Comparison of ENCODE assay signal across 17 cellular contexts in genomic region chr11:78876686-78877085, GRCh38.
DNase-seq lines count a peak whose midpoint lies in the region; ATAC-seq, FAIRE-seq and TF ChIP-seq lines count a peak whose summit lies in the region.
"Had no signal": no experiment of that assay in that cellular context is flagged by ENCODE, and none has a peak within 500 bp of the region (broad histone marks: within the 10 kb centered on the region; RNA-seq: fewer than 3 reads in every experiment).

No MANE protein-coding gene starts in this region.

- peak; percentile 89 for ATAC-seq in esophagus mucosa
- ATAC-seq: CD8-positive, alpha-beta T cell had no signal

- no peaks in the 10 kb centered on the region for H3K9me3 ChIP-seq in thyroid gland

- peaks cover 25% of the 10 kb centered on the region for H3K9me3 Mint-ChIP-seq in nephron
- no peaks in the 10 kb centered on the region for H3K9me3 Mint-ChIP-seq in activated T-cell treated with anti-CD3 and anti-CD28 coated beads, Interleukin-2, amount 50 U/mL, for 24 hours

- H3K27me3 ChIP-seq in bronchial epithelial cell (ENCODE audit: control insufficient read depth, insufficient read depth, low read length), result no peaks in the 10 kb centered on the region
- H3K27me3 ChIP-seq in thyroid gland, result no peaks in the 10 kb centered on the region
- H3K27me3 ChIP-seq: BLaER1 treated with 17β-estradiol and CSF1 and Interleukin-3, amounts not matched to agents 10 nM and 100 nM had no signal

- peaks cover 85% of the 10 kb centered on the region for H3K36me3 Mint-ChIP-seq in nephron (ENCODE audit: low read depth)
- no peaks in the 10 kb centered on the region for H3K36me3 Mint-ChIP-seq in activated T-cell treated with anti-CD3 and anti-CD28 coated beads, Interleukin-2, amount 50 U/mL, for 24 hours (ENCODE audit: low read depth)
- H3K36me3 Mint-ChIP-seq: CD8-positive, alpha-beta T cell had no signal

- H3K27ac ChIP-seq in RWPE1 (peak overlapping the region; percentile 87), thyroid gland (no peak overlapping the region)
- H3K27ac ChIP-seq: BLaER1 treated with 17β-estradiol and CSF1 and Interleukin-3, amounts not matched to agents 10 nM and 100 nM; GM23248 had no signal

- DNase-seq in RWPE1 (ENCODE audit: low spot score) (peak; percentile 31), bronchial epithelial cell (ENCODE audit: low read depth) (peak; percentile 57), GM03348 (ENCODE audit: low spot score) (no peak), thyroid gland (no peak)
- no peak for DNase-seq in activated T-cell treated with anti-CD3 and anti-CD28 coated beads, Interleukin-2, amount 50 U/mL, for 24 hours
- DNase-seq: CD8-positive, alpha-beta T cell; GM23248; HCEC 1CT had no signal

- TF ChIP-seq POLR2A in thyroid gland (IDR thresholded peaks at IDR 0.05), result no peak

- intact Hi-C loops in thyroid gland (cut with DNase I), result no loop called here

- no peak overlapping the region for H3K4me3 ChIP-seq in bronchial epithelial cell (ENCODE audit: low read depth, low read length)
- H3K4me3 ChIP-seq in thyroid gland (replicated peaks in 1 of 3), result no peak overlapping the region
- H3K4me3 ChIP-seq: BLaER1 treated with 17β-estradiol and CSF1 and Interleukin-3, amounts not matched to agents 10 nM and 100 nM; GM23248 had no signal

- CTCF ChIA-PET in RWPE1 (lab: Yijun Ruan, JAX), result no interaction called here

- peaks cover 9% of the 10 kb centered on the region for H3K4me1 Mint-ChIP-seq in nephron
- no peaks in the 10 kb centered on the region for H3K4me1 Mint-ChIP-seq in activated T-cell treated with anti-CD3 and anti-CD28 coated beads, Interleukin-2, amount 50 U/mL, for 24 hours (ENCODE audit: low read depth)
- H3K4me1 Mint-ChIP-seq: B cell had no signal

- FAIRE-seq in bronchial epithelial cell (lab: Jason Lieb, UNC), result no peak
- FAIRE-seq: D721Med, G401.6, GM12892, GM18507, H54 had no signal

- POLR2A ChIA-PET in RWPE1 (lab: Yijun Ruan, JAX; ENCODE audit: low non-redundant PET), result no interaction called here

- H3K27me3 Mint-ChIP-seq in nephron (ENCODE audit: low read depth), result no peaks in the 10 kb centered on the region
- H3K27me3 Mint-ChIP-seq in activated T-cell treated with anti-CD3 and anti-CD28 coated beads, Interleukin-2, amount 50 U/mL, for 24 hours, result no peaks in the 10 kb centered on the region
- H3K27me3 Mint-ChIP-seq: B cell had no signal

- H3K4me3 Mint-ChIP-seq in nephron, result no peak overlapping the region
- H3K4me3 Mint-ChIP-seq in activated T-cell treated with anti-CD3 and anti-CD28 coated beads, Interleukin-2, amount 50 U/mL, for 24 hours, result no peak overlapping the region
- H3K4me3 Mint-ChIP-seq: B cell; CD8-positive, alpha-beta T cell had no signal

- H3K36me3 ChIP-seq in bronchial epithelial cell (ENCODE audit: control insufficient read depth, insufficient read depth, low read length) (no peaks in the 10 kb centered on the region), thyroid gland (no peaks in the 10 kb centered on the region)

- no peak for TF ChIP-seq CTCF in RWPE1 (conservative IDR thresholded peaks at IDR 0.05; ENCODE audit: low read depth)
- no peak for TF ChIP-seq CTCF in bronchial epithelial cell (IDR thresholded peaks at IDR 0.05; ENCODE audit: insufficient read depth, low read length, severe bottlenecking)
- no peak for TF ChIP-seq CTCF in nephron (IDR thresholded peaks at IDR 0.05; ENCODE audit: unreplicated experiment in 3 of 3)
- TF ChIP-seq CTCF in thyroid gland (IDR thresholded peaks at IDR 0.05), result no peak

- no peaks in the 10 kb centered on the region for H3K4me1 ChIP-seq in thyroid gland

- WGBS in thyroid gland, 2 donors, result 89 to 91% methylated on average over 3 of the region's 3 CpGs

- H3K27ac Mint-ChIP-seq in nephron, result peak overlapping the region in 2 of 3 experiments; percentile 9 to 21
- no peak overlapping the region for H3K27ac Mint-ChIP-seq in activated T-cell treated with anti-CD3 and anti-CD28 coated beads, Interleukin-2, amount 50 U/mL, for 24 hours
- H3K27ac Mint-ChIP-seq: B cell; CD8-positive, alpha-beta T cell had no signal

Comparison
In these comparisons a context has a peak if more than half of its experiments do, and no peak if none do; other contexts are left out.
1. DNase-seq: peak in RWPE1 (single experiment) and bronchial epithelial cell (single experiment); none in GM03348 (single experiment), activated T-cell treated with anti-CD3 and anti-CD28 coated beads, Interleukin-2, amount 50 U/mL, for 24 hours (single experiment) and thyroid gland (0 of 2).